ENCODE assay signal across 11 cellular contexts in the genomic region with DNA sequence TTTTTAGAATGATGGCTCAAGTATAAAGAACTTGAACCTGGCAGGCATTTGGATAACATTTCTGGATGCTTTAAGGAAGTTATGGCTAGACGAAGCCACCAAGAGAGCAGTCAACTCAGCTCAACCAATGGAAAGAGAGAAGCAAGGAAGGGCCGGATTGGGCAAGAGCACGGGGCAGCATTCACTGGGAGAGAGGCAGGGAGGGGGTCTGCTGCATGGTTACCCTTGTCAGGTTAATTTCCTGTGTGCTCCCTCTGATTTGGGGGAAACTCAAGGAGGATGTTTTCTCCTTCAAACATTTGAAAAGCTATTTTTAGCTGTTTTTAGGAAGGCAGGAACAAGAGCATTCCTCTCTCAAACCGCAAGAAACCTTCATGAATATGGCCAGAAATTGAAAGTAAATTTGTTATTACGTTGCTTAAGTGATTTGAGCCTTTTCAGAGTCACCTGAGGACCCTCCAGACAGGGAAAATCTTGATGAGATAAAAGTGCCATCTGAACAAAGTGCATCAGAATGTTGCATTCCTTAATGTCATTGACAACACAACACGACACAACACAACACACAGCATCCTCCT.
DNase-seq lines count a peak whose midpoint lies in the region; ATAC-seq and TF ChIP-seq lines count a peak whose summit lies in the region.
"Had no signal": no experiment of that assay in that cellular context is flagged by ENCODE, and none has a peak within 500 bp of the region (broad histone marks: within the 10 kb centered on the region; RNA-seq: fewer than 3 reads in every experiment).

No MANE protein-coding gene starts in this region.

- H3K27me3 Mint-ChIP-seq in natural killer cell (ENCODE audit: low read depth in 2 of 2) (peaks cover 5 to 18% of the 10 kb centered on the region in 2 donors), endothelial cell (ENCODE audit: unreplicated experiment) (peaks cover 5% of the 10 kb centered on the region)
- peaks cover 14 to 17% of the 10 kb centered on the region in 2 donors for H3K27me3 Mint-ChIP-seq in natural killer cell treated with Interleukin-12 subunit alpha and Interleukin-12 subunit beta and Interleukin-15 and Interleukin-18, amount 100 ng/mL, for 72 hours
- peaks cover 1% of the 10 kb centered on the region for H3K27me3 Mint-ChIP-seq in activated T-helper 2 cell treated with anti-CD3 and anti-CD28 coated beads, Interferon-gamma antibody, Interleukin-2, Interleukin-4, amounts not matched to agents 10 μg/mL and 5 μg/mL and 100 μg/mL, durations not matched to agents 14 hours and 24 hours and 36 hours (ENCODE audit: low read depth)

- TF ChIP-seq CTCF in natural killer cell (IDR thresholded peaks at IDR 0.05) (no peak), endothelial cell (IDR thresholded peaks at IDR 0.05; ENCODE audit: unreplicated experiment) (no peak)

- CTCF ChIA-PET in HEK293T (lab: Yijun Ruan, JAX), result no interaction called here

- H3K27ac ChIP-seq in muscle layer of duodenum (ENCODE audit: low read length) (peak overlapping the region; percentile 57), aorta (ENCODE audit: low read depth in 1 of 2, low read length in 2 of 2) (peak overlapping the region; percentile 63 to 72)
- H3K27ac ChIP-seq: pancreas had no signal

- H3K27me3 ChIP-seq in muscle layer of duodenum (ENCODE audit: low read depth, low read length) (no peaks in the 10 kb centered on the region), aorta (ENCODE audit: control insufficient read depth in 1 of 2, insufficient read depth in 2 of 2, low read length in 1 of 2) (no peaks in the 10 kb centered on the region)
- H3K27me3 ChIP-seq: pancreas had no signal

- H3K4me3 ChIP-seq in muscle layer of duodenum (ENCODE audit: low read depth in 1 of 2, low read length in 2 of 2) (peak overlapping the region; percentile 21 to 36), aorta (ENCODE audit: low read length in 2 of 2) (peak overlapping the region; percentile 11 to 38)
- H3K4me3 ChIP-seq: pancreas had no signal

- no peak for ATAC-seq in natural killer cell
- ATAC-seq in natural killer cell treated with Interleukin-12 subunit alpha and Interleukin-12 subunit beta and Interleukin-15 and Interleukin-18, amount 100 ng/mL, for 72 hours, result no peak
- no peak for ATAC-seq in aorta (ENCODE audit: low FRiP score)

- no peaks in the 10 kb centered on the region for H3K36me3 ChIP-seq in muscle layer of duodenum (ENCODE audit: control insufficient read depth in 1 of 2, insufficient read depth in 2 of 2, low read length in 2 of 2)
- no peaks in the 10 kb centered on the region for H3K36me3 ChIP-seq in aorta (ENCODE audit: control insufficient read depth in 1 of 2, insufficient read depth in 2 of 2, low read length in 1 of 2)
- H3K36me3 ChIP-seq: pancreas had no signal

- H3K4me1 ChIP-seq in muscle layer of duodenum (ENCODE audit: control insufficient read depth in 1 of 2, insufficient read depth in 2 of 2, low read length in 2 of 2), result no peaks in the 10 kb centered on the region
- H3K4me1 ChIP-seq in aorta (ENCODE audit: control insufficient read depth in 1 of 2, insufficient read depth in 2 of 2, low read length in 2 of 2), result peaks cover 0 to 6% of the 10 kb centered on the region in 2 donors

- WGBS in aorta, 2 donors, result 3 to 5% methylated on average over 6 of the region's 6 CpGs

- no peaks in the 10 kb centered on the region for H3K36me3 Mint-ChIP-seq in natural killer cell
- H3K36me3 Mint-ChIP-seq in natural killer cell treated with Interleukin-12 subunit alpha and Interleukin-12 subunit beta and Interleukin-15 and Interleukin-18, amount 100 ng/mL, for 72 hours, result no peaks in the 10 kb centered on the region
- H3K36me3 Mint-ChIP-seq in endothelial cell (ENCODE audit: low read depth, unreplicated experiment), result no peaks in the 10 kb centered on the region
- H3K36me3 Mint-ChIP-seq in activated T-helper 2 cell treated with anti-CD3 and anti-CD28 coated beads, Interferon-gamma antibody, Interleukin-2, Interleukin-4, amounts not matched to agents 10 μg/mL and 5 μg/mL and 100 μg/mL, durations not matched to agents 14 hours and 24 hours and 36 hours (ENCODE audit: low read depth), result no peaks in the 10 kb centered on the region

- POLR2A ChIA-PET in HEK293T (lab: Yijun Ruan, JAX), result no interaction called here

- no peak for DNase-seq in natural killer cell
- no peak for DNase-seq in natural killer cell treated with Interleukin-12 subunit alpha and Interleukin-12 subunit beta and Interleukin-15 and Interleukin-18, amount 100 ng/mL, for 72 hours (ENCODE audit: low spot score)
- DNase-seq in endothelial cell (ENCODE audit: low spot score), result no peak
- DNase-seq in aorta, result no peak
- DNase-seq in activated T-helper 2 cell treated with anti-CD3 and anti-CD28 coated beads, Interferon-gamma antibody, Interleukin-2, Interleukin-4, amounts not matched to agents 10 μg/mL and 5 μg/mL and 100 μg/mL, durations not matched to agents 14 hours and 24 hours and 36 hours (ENCODE audit: low spot score), result no peak
- no peak for DNase-seq in NCI-H526 treated with DMSO at 0.1 percent for 48 hours (lab: John Stamatoyannopoulos, UW)
- no peak for DNase-seq in HEK293T (ENCODE audit: extremely low spot score)
- DNase-seq: NCI-H510A, pancreas had no signal

- peaks cover 13% of the 10 kb centered on the region in 2 donors for H3K4me1 Mint-ChIP-seq in natural killer cell
- peaks cover 7 to 9% of the 10 kb centered on the region in 2 donors for H3K4me1 Mint-ChIP-seq in natural killer cell treated with Interleukin-12 subunit alpha and Interleukin-12 subunit beta and Interleukin-15 and Interleukin-18, amount 100 ng/mL, for 72 hours (ENCODE audit: low read depth in 2 of 2)
- peaks cover 47% of the 10 kb centered on the region for H3K4me1 Mint-ChIP-seq in endothelial cell (ENCODE audit: unreplicated experiment)
- H3K4me1 Mint-ChIP-seq in activated T-helper 2 cell treated with anti-CD3 and anti-CD28 coated beads, Interferon-gamma antibody, Interleukin-2, Interleukin-4, amounts not matched to agents 10 μg/mL and 5 μg/mL and 100 μg/mL, durations not matched to agents 14 hours and 24 hours and 36 hours (ENCODE audit: low read depth), result peaks cover 7% of the 10 kb centered on the region

- intact Hi-C loops in natural killer cell (cut with micrococcal nuclease), result no loop called here
- intact Hi-C loops in aorta (cut with DNase I), result no loop called here
- intact Hi-C loops in activated T-helper 2 cell treated with anti-CD3 and anti-CD28 coated beads, Interferon-gamma antibody, Interleukin-2, Interleukin-4, amounts not matched to agents 10 μg/mL and 5 μg/mL and 100 μg/mL, durations not matched to agents 14 hours and 24 hours and 36 hours (cut with micrococcal nuclease), result no loop called here

- peak overlapping the region in 1 of 2 donors; percentile 51 for H3K27ac Mint-ChIP-seq in natural killer cell
- H3K27ac Mint-ChIP-seq in natural killer cell treated with Interleukin-12 subunit alpha and Interleukin-12 subunit beta and Interleukin-15 and Interleukin-18, amount 100 ng/mL, for 72 hours, result peak overlapping the region in 1 of 2 donors; percentile 35
- H3K27ac Mint-ChIP-seq in endothelial cell (ENCODE audit: unreplicated experiment), result peak overlapping the region; percentile 49
- H3K27ac Mint-ChIP-seq in activated T-helper 2 cell treated with anti-CD3 and anti-CD28 coated beads, Interferon-gamma antibody, Interleukin-2, Interleukin-4, amounts not matched to agents 10 μg/mL and 5 μg/mL and 100 μg/mL, durations not matched to agents 14 hours and 24 hours and 36 hours, result no peak overlapping the region
- H3K27ac Mint-ChIP-seq: T-helper 2 cell treated with Interferon-gamma antibody and Interleukin-4, amounts not matched to agents 5 μg/mL and 100 μg/mL, for 36 hours had no signal

- H3K4me3 Mint-ChIP-seq in natural killer cell (peak overlapping the region; percentile 72), endothelial cell (ENCODE audit: unreplicated experiment) (no peak overlapping the region)
- H3K4me3 Mint-ChIP-seq in natural killer cell treated with Interleukin-12 subunit alpha and Interleukin-12 subunit beta and Interleukin-15 and Interleukin-18, amount 100 ng/mL, for 72 hours, result no peak overlapping the region
- H3K4me3 Mint-ChIP-seq in activated T-helper 2 cell treated with anti-CD3 and anti-CD28 coated beads, Interferon-gamma antibody, Interleukin-2, Interleukin-4, amounts not matched to agents 10 μg/mL and 5 μg/mL and 100 μg/mL, durations not matched to agents 14 hours and 24 hours and 36 hours (ENCODE audit: low read depth), result no peak overlapping the region
- H3K4me3 Mint-ChIP-seq: T-helper 2 cell treated with Interferon-gamma antibody and Interleukin-4, amounts not matched to agents 5 μg/mL and 100 μg/mL, for 36 hours had no signal

- no peaks in the 10 kb centered on the region for H3K9me3 ChIP-seq in muscle layer of duodenum (ENCODE audit: control insufficient read depth in 1 of 2, low read length in 2 of 2)
- no peaks in the 10 kb centered on the region for H3K9me3 ChIP-seq in aorta (ENCODE audit: control insufficient read depth, low read length)
- H3K9me3 ChIP-seq: pancreas had no signal

- H3K9me3 Mint-ChIP-seq in natural killer cell, result no peaks in the 10 kb centered on the region
- H3K9me3 Mint-ChIP-seq in natural killer cell treated with Interleukin-12 subunit alpha and Interleukin-12 subunit beta and Interleukin-15 and Interleukin-18, amount 100 ng/mL, for 72 hours, result no peaks in the 10 kb centered on the region
- no peaks in the 10 kb centered on the region for H3K9me3 Mint-ChIP-seq in endothelial cell (ENCODE audit: unreplicated experiment)
- H3K9me3 Mint-ChIP-seq in activated T-helper 2 cell treated with anti-CD3 and anti-CD28 coated beads, Interferon-gamma antibody, Interleukin-2, Interleukin-4, amounts not matched to agents 10 μg/mL and 5 μg/mL and 100 μg/mL, durations not matched to agents 14 hours and 24 hours and 36 hours, result no peaks in the 10 kb centered on the region
- H3K9me3 Mint-ChIP-seq: T-helper 2 cell treated with Interferon-gamma antibody and Interleukin-4, amounts not matched to agents 5 μg/mL and 100 μg/mL, for 36 hours had no signal

TF ChIP-seq in HEK293T, 16 proteins besides CTCF, POLR2A, EP300 and RAD21 (continues in another document):
- TF ChIP-seq HDGF (IDR thresholded peaks at IDR 0.05; ENCODE audit: borderline replicate concordance) (no peak), CTBP1 (IDR thresholded peaks at IDR 0.05; ENCODE audit: borderline replicate concordance) (no peak), FOXK2 (IDR thresholded peaks at IDR 0.05) (no peak), ZNF384 (IDR thresholded peaks at IDR 0.05) (no peak), BHLHE40 (IDR thresholded peaks at IDR 0.05; ENCODE audit: borderline replicate concordance) (no peak), SP1 (IDR thresholded peaks at IDR 0.05) (no peak), ARNT (IDR thresholded peaks at IDR 0.05) (no peak), SUZ12 (IDR thresholded peaks at IDR 0.05) (no peak), NFRKB (IDR thresholded peaks at IDR 0.05) (no peak), FOXM1 (IDR thresholded peaks at IDR 0.05; ENCODE audit: borderline replicate concordance) (no peak), TARDBP (IDR thresholded peaks at IDR 0.05) (no peak), FOXA1 (IDR thresholded peaks at IDR 0.05) (no peak)
